15 cellular contexts compared by ENCODE assay signal in genomic region chr14:61125314-61126082, GRCh38.
DNase-seq lines count a peak whose midpoint lies in the region; ATAC-seq and TF ChIP-seq lines count a peak whose summit lies in the region.
"Had no signal": no experiment of that assay in that cellular context is flagged by ENCODE, and none has a peak within 500 bp of the region (broad histone marks: within the 10 kb centered on the region; RNA-seq: fewer than 3 reads in every experiment).

No MANE protein-coding gene starts in this region.

- H3K4me3 ChIP-seq in esophagus muscularis mucosa = peak overlapping the region in 1 of 4 donors; percentile 10
- H3K4me3 ChIP-seq: Peyer's patch, upper lobe of right lung had no signal

- peak; percentile 34 for ATAC-seq in sciatic nerve
- ATAC-seq in left colon = no peak
- ATAC-seq in HG03039 (IDR thresholded peaks at IDR 0.05; ENCODE audit: unreplicated experiment) = no peak
- ATAC-seq: CD8-positive, alpha-beta T cell; T-helper 17 cell; upper lobe of right lung had no signal

- no peaks in the 10 kb centered on the region for H3K36me3 ChIP-seq in esophagus muscularis mucosa
- H3K36me3 ChIP-seq: Peyer's patch, upper lobe of right lung had no signal

- TF ChIP-seq POLR2A in esophagus muscularis mucosa (IDR thresholded peaks at IDR 0.05; ENCODE audit: low read depth) = no peak

- H3K4me1 ChIP-seq in esophagus muscularis mucosa = peaks cover 5 to 60% (median 43%) of the 10 kb centered on the region in 4 donors
- H3K4me1 ChIP-seq: Peyer's patch had no signal

- no peak for TF ChIP-seq EP300 in esophagus muscularis mucosa (IDR thresholded peaks at IDR 0.05)

- TF ChIP-seq CTCF in esophagus muscularis mucosa (IDR thresholded peaks at IDR 0.05) = no peak

- H3K27me3 ChIP-seq in esophagus muscularis mucosa = no peaks in the 10 kb centered on the region
- H3K27me3 ChIP-seq: Peyer's patch, upper lobe of right lung had no signal

- no peaks in the 10 kb centered on the region for H3K9me3 ChIP-seq in esophagus muscularis mucosa
- H3K9me3 ChIP-seq: Peyer's patch, upper lobe of right lung had no signal

- peak overlapping the region; percentile 37 to 72 (median 50) for H3K27ac ChIP-seq in esophagus muscularis mucosa (replicated peaks in 1 of 4)
- H3K27ac ChIP-seq: 22Rv1, Peyer's patch, upper lobe of right lung had no signal

- 56% methylated on average over 8 of the region's 8 CpGs for WGBS in esophagus muscularis mucosa

- intact Hi-C loops in esophagus muscularis mucosa (cut with DNase I) = no loop called here
- intact Hi-C loops in sciatic nerve (cut with DNase I) = no loop called here
- intact Hi-C loops in left colon (cut with DNase I, micrococcal nuclease) = no loop called here

- DNase-seq in DMS153 (lab: John Stamatoyannopoulos, UW) = peak; percentile 47
- DNase-seq in DMS153 treated with DMSO at 0.1 percent for 48 hours (lab: John Stamatoyannopoulos, UW; ENCODE audit: unreplicated experiment) = no peak
- DNase-seq in NCI-H2171 (lab: John Stamatoyannopoulos, UW) = peak; percentile 46
- no peak for DNase-seq in esophagus muscularis mucosa (ENCODE audit: extremely low spot score)
- no peak for DNase-seq in sciatic nerve (ENCODE audit: low spot score)
- no peak for DNase-seq in left colon
- no peak for DNase-seq in NCI-H226
- DNase-seq: activated T-cell treated with anti-CD3 and anti-CD28 coated beads, Interleukin-2, amount 50 U/mL, for 1 hour; CD8-positive, alpha-beta T cell; Peyer's patch; stimulated activated CD4-positive, alpha-beta T cell treated with anti-CD3 and anti-CD28 coated beads, Interleukin-4, amount 100 ng/mL, for 1 hour; T-helper 17 cell; upper lobe of right lung had no signal

Comparison
In these comparisons a context has a peak if more than half of its experiments do, and no peak if none do; other contexts are left out.
1. DNase-seq: peak in DMS153 (single experiment) and NCI-H2171 (single experiment); none in DMS153 treated with DMSO at 0.1 percent for 48 hours (single experiment), esophagus muscularis mucosa (single experiment), sciatic nerve (single experiment), left colon (0 of 2) and NCI-H226 (single experiment).